In the genomic region with DNA sequence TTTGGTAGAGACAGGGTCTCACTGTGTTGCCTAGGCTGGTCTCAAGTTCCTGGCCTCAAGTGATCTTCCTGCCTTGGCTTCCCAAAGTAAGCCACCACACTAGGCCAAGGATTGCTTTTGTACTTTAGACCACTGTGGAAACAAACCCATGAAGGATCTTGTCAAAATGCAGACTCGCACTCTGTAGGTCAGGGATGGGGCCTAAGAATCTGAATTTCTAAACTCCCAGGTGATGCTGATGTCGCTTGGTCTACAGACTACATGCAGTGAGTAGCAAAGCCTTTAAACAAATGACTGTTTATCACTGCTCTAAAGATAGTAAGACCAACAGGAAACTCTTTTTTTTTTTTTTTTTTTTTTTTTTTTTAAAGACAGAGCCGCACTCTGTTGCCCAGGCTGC, we compare ENCODE assay signal across 9 cellular contexts. TPM values are rescaled to one million over a fixed set of nuclear protein-coding genes. Genes with fewer than 3 reads are reported as not detected.
DNase-seq lines count a peak whose midpoint lies in the region; ATAC-seq and TF ChIP-seq lines count a peak whose summit lies in the region.
"Had no signal": no experiment of that assay in that cellular context is flagged by ENCODE, and none has a peak within 500 bp of the region (broad histone marks: within the 10 kb centered on the region; RNA-seq: fewer than 3 reads in every experiment).

No MANE protein-coding gene starts in this region.

- H3K4me1 ChIP-seq in colonic mucosa (peaks cover 4% of the 10 kb centered on the region), osteoblast (ENCODE audit: insufficient read depth, low read length) (peaks cover 8% of the 10 kb centered on the region), stomach (peaks cover 0 to 26% (median 2%) of the 10 kb centered on the region in 4 donors)

- no peaks in the 10 kb centered on the region for H4K20me1 ChIP-seq in osteoblast (ENCODE audit: insufficient read depth, low read length)

- DNase-seq in colonic mucosa = no peak
- no peak for DNase-seq in NCI-H146 (lab: John Stamatoyannopoulos, UW)
- no peak for DNase-seq in osteoblast (ENCODE audit: insufficient read length, low spot score, missing footprints)
- DNase-seq in lower leg skin (ENCODE audit: low spot score in 2 of 2) = no peak
- DNase-seq in stomach = no peak
- DNase-seq: NCI-H1092 had no signal

- H3K4me2 ChIP-seq in osteoblast (ENCODE audit: insufficient read depth, low read length) = no peak overlapping the region

- intact Hi-C loops in colonic mucosa (cut with DNase I) (no loop called here), lower leg skin (cut with DNase I; ENCODE audit: low total_unique reads) (no loop called here), stomach (cut with DNase I; ENCODE audit: low total_unique reads) (no loop called here)

- no peaks in the 10 kb centered on the region for H3K27me3 ChIP-seq in colonic mucosa
- no peaks in the 10 kb centered on the region for H3K27me3 ChIP-seq in osteoblast (ENCODE audit: insufficient read depth, low read length)
- H3K27me3 ChIP-seq in stomach = no peaks in the 10 kb centered on the region

- peak; percentile 57 for ATAC-seq in GM19438 (IDR thresholded peaks at IDR 0.05; ENCODE audit: low read depth, unreplicated experiment)
- ATAC-seq in HG03108 (IDR thresholded peaks at IDR 0.05; ENCODE audit: unreplicated experiment) = peak; percentile 74

- H3K36me3 ChIP-seq in colonic mucosa (no peaks in the 10 kb centered on the region), osteoblast (ENCODE audit: insufficient read depth, low read length) (no peaks in the 10 kb centered on the region), stomach (no peaks in the 10 kb centered on the region)

- TF ChIP-seq CTCF in colonic mucosa (IDR thresholded peaks at IDR 0.05) = no peak
- TF ChIP-seq CTCF in osteoblast (IDR thresholded peaks at IDR 0.05; ENCODE audit: extremely low read depth, low read depth, low read length) = no peak
- TF ChIP-seq CTCF in lower leg skin (IDR thresholded peaks at IDR 0.05) = no peak
- TF ChIP-seq CTCF in stomach (IDR thresholded peaks at IDR 0.05) = no peak

- no peak overlapping the region for H2AFZ ChIP-seq in osteoblast (ENCODE audit: low read length)

- H3K79me2 ChIP-seq in osteoblast (ENCODE audit: insufficient read depth, low read length) = no peaks in the 10 kb centered on the region

- no peak for TF ChIP-seq POLR2A in lower leg skin (IDR thresholded peaks at IDR 0.05)
- TF ChIP-seq POLR2A in stomach (IDR thresholded peaks at IDR 0.05) = no peak

- H3K4me3 ChIP-seq in GM08714 (ENCODE audit: low read length) (peak overlapping the region; percentile 34; the same call in 1 of the 2 replicates), colonic mucosa (no peak overlapping the region), osteoblast (ENCODE audit: insufficient read depth, low read length) (no peak overlapping the region), lower leg skin (ENCODE audit: low read depth, poor library complexity, severe bottlenecking) (no peak overlapping the region), stomach (no peak overlapping the region)

- H3K9ac ChIP-seq in colonic mucosa (ENCODE audit: low read depth in 2 of 2, low read length in 2 of 2) = no peak overlapping the region

- TF ChIP-seq EP300 in stomach (IDR thresholded peaks at IDR 0.05) = no peak

- H3K9me3 ChIP-seq in colonic mucosa (no peaks in the 10 kb centered on the region), osteoblast (ENCODE audit: low read depth, low read length) (no peaks in the 10 kb centered on the region), stomach (no peaks in the 10 kb centered on the region)

- 70 to 80% methylated on average over 3 of the region's 3 CpGs for WGBS in lower leg skin, 2 donors
- WGBS in stomach, 5 donors = 68 to 78% (median 76%) methylated on average over 3 of the region's 3 CpGs

- H3K27ac ChIP-seq in colonic mucosa = peak overlapping the region; percentile 56
- H3K27ac ChIP-seq in osteoblast (ENCODE audit: low read depth, low read length) = no peak overlapping the region
- H3K27ac ChIP-seq in stomach = peak overlapping the region in 2 of 5 donors; percentile 63 to 74

RNA-seq across cellular contexts. Expression of a gene that starts 54.1 kb away (rescaled TPM):
- total RNA-seq in colonic mucosa (10 to 100 TPM; 17.0 to 65.0 TPM), osteoblast (13.6 and 14.1 TPM in 2 replicates), lower leg skin (10 to 100 TPM; 18.6 to 26.7 (median 24.6) TPM), stomach (10 to 100 TPM; 11.6 to 88.7 (median 19.1) TPM)
- 10 to 100 TPM; 19.4 to 24.1 (median 20.0) TPM for polyA plus RNA-seq in stomach

RNA-seq across cellular contexts. Expression of a gene that starts 54.4 kb away (rescaled TPM):
- 10 to 100 TPM; 10.1 to 20.5 TPM for total RNA-seq in colonic mucosa
- total RNA-seq in osteoblast = 6.5 and 8.5 TPM in 2 replicates
- 10 to 100 TPM in 2 of 4 donors, 1 to 10 TPM in 2; 6.0 to 11.9 (median 9.6) TPM for total RNA-seq in lower leg skin
- 10 to 100 TPM in 2 of 5 donors, 1 to 10 TPM in 2, under 1 TPM in 1; 0.87 to 31.5 (median 8.8) TPM for total RNA-seq in stomach
- 10 to 100 TPM in 1 of 3 donors, 1 to 10 TPM in 2; 6.4 to 11.2 (median 7.3) TPM for polyA plus RNA-seq in stomach
